In the genomic region with DNA sequence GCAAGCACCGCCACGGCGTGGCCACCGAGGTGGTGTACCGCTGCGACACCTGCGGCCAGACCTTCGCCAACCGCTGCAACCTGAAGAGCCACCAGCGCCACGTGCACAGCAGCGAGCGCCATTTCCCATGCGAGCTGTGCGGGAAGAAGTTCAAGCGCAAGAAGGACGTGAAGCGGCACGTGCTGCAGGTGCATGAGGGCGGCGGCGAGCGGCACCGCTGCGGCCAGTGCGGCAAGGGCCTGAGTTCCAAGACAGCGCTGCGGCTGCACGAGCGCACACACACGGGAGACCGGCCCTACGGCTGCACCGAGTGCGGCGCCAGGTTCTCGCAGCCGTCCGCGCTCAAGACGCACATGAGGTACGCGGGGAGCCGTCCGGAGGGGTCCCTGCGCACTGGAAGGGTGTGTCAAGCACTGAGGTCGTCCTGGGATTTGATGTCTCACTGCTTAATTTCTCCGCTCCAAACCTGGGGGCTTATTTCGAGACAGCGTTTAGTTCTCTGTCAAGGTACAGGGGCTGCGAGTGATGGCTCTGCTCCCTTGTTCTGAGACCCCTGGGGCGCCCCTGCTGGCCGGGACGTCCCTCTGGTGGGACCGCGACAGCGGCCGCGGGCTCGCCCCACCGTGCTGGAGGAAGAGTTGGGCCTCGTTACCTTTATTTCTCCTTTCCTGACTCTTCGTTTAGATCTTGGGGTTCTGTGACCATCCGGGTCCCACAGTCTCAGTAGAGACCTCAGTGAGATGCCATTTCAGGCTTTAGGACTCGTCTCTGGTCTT, we compare ENCODE assay signal across 12 cellular contexts. TPM values are rescaled to one million over a fixed set of nuclear protein-coding genes. Genes with fewer than 3 reads are reported as not detected.
DNase-seq lines count a peak whose midpoint lies in the region; ATAC-seq and TF ChIP-seq lines count a peak whose summit lies in the region.
"Had no signal": no experiment of that assay in that cellular context is flagged by ENCODE, and none has a peak within 500 bp of the region (broad histone marks: within the 10 kb centered on the region; RNA-seq: fewer than 3 reads in every experiment).

No MANE protein-coding gene starts in this region.

- peak overlapping the region; percentile 15 for H3K4me3 Mint-ChIP-seq in activated CD8-positive, alpha-beta memory T cell treated with anti-CD3 and anti-CD28 coated beads, Interleukin-2, amount 10 ng/mL, durations not matched to agents 7 days and 5 days

- H3K79me2 ChIP-seq in OCI-LY3 (ENCODE audit: low read length), result peaks cover 75% of the 10 kb centered on the region

- H4K20me1 ChIP-seq in OCI-LY3 (ENCODE audit: insufficient read depth, low read length), result peaks cover 46% of the 10 kb centered on the region

- H3K4me1 ChIP-seq in OCI-LY3 (ENCODE audit: low read length) (peaks cover 42% of the 10 kb centered on the region), endocrine pancreas (ENCODE audit: control insufficient read depth, insufficient read depth, low read length) (peaks cover 36% of the 10 kb centered on the region), psoas muscle (peaks cover 55% of the 10 kb centered on the region)

- H3K9me3 ChIP-seq in OCI-LY3 (ENCODE audit: insufficient read depth, low read length) (no peaks in the 10 kb centered on the region), endocrine pancreas (ENCODE audit: control insufficient read depth, low read length) (no peaks in the 10 kb centered on the region), psoas muscle (no peaks in the 10 kb centered on the region)
- H3K9me3 ChIP-seq: ascending aorta had no signal

- no peak overlapping the region for H2AFZ ChIP-seq in OCI-LY3 (ENCODE audit: low read depth, low read length)

- CTCF ChIA-PET in activated CD8-positive, alpha-beta memory T cell treated with anti-CD3 and anti-CD28 coated beads, Interleukin-2, amount 10 ng/mL, durations not matched to agents 7 days and 5 days (lab: Charles Lee), result no interaction called here

- H3K27ac ChIP-seq in OCI-LY3 (ENCODE audit: low read length) (peak overlapping the region; percentile 55), psoas muscle (peak overlapping the region; percentile 19)
- H3K27ac ChIP-seq: ascending aorta had no signal

- H3K4me2 ChIP-seq in OCI-LY3 (ENCODE audit: low read length), result peak overlapping the region; percentile 78

- no peak for DNase-seq in activated CD8-positive, alpha-beta memory T cell treated with anti-CD3 and anti-CD28 coated beads, Interleukin-2, amount 10 ng/mL, durations not matched to agents 7 days and 5 days
- DNase-seq in activated CD8-positive, alpha-beta memory T cell treated with anti-CD3 and anti-CD28 coated beads, Interleukin-2, amount 50 U/mL, for 48 hours, result no peak
- no peak for DNase-seq in psoas muscle
- DNase-seq in stimulated activated naive CD4-positive, alpha-beta T cell treated with Interleukin-2 at 50 U/mL for 16 hours (lab: John Stamatoyannopoulos, UW), result no peak
- DNase-seq: activated CD4-positive, alpha-beta T cell treated with anti-CD3 and anti-CD28 coated beads, Interleukin-2, amount 50 U/mL, for 1 hour; GDM1; SHP77 had no signal

- ATAC-seq in activated CD8-positive, alpha-beta memory T cell treated with anti-CD3 and anti-CD28 coated beads, Interleukin-2, amount 10 ng/mL, durations not matched to agents 7 days and 5 days, result no peak
- ATAC-seq in psoas muscle, result no peak
- ATAC-seq in HG03095 (IDR thresholded peaks at IDR 0.05; ENCODE audit: unreplicated experiment), result no peak
- ATAC-seq in HG02571 (IDR thresholded peaks at IDR 0.05; ENCODE audit: unreplicated experiment), result no peak

- H3K27me3 ChIP-seq in OCI-LY3 (ENCODE audit: low read depth, low read length), result no peaks in the 10 kb centered on the region
- H3K27me3 ChIP-seq in endocrine pancreas (ENCODE audit: control insufficient read depth, insufficient read depth, low read length), result no peaks in the 10 kb centered on the region
- H3K27me3 ChIP-seq in psoas muscle (ENCODE audit: insufficient read depth in 3 of 3, low read length in 2 of 3), result no peaks in the 10 kb centered on the region
- H3K27me3 ChIP-seq: ascending aorta had no signal

- H3K36me3 ChIP-seq in OCI-LY3 (replicated peaks; ENCODE audit: low read depth, low read length) (peaks cover 57% of the 10 kb centered on the region), endocrine pancreas (ENCODE audit: control insufficient read depth, insufficient read depth, low read length) (peaks cover 10% of the 10 kb centered on the region), psoas muscle (ENCODE audit: insufficient read depth in 1 of 2, low read depth in 1 of 2) (peaks cover 6 to 48% of the 10 kb centered on the region in 2 donors)

- WGBS in psoas muscle, 3 donors, result 94 to 95% (median 95%) methylated on average over 65 of the region's 65 CpGs

- peaks cover 55% of the 10 kb centered on the region for H3K4me1 Mint-ChIP-seq in activated CD8-positive, alpha-beta memory T cell treated with anti-CD3 and anti-CD28 coated beads, Interleukin-2, amount 10 ng/mL, durations not matched to agents 7 days and 5 days

- H3K36me3 Mint-ChIP-seq in activated CD8-positive, alpha-beta memory T cell treated with anti-CD3 and anti-CD28 coated beads, Interleukin-2, amount 10 ng/mL, durations not matched to agents 7 days and 5 days, result peaks cover 45% of the 10 kb centered on the region

- H3K27me3 Mint-ChIP-seq in activated CD8-positive, alpha-beta memory T cell treated with anti-CD3 and anti-CD28 coated beads, Interleukin-2, amount 10 ng/mL, durations not matched to agents 7 days and 5 days, result no peaks in the 10 kb centered on the region

- H3K9ac ChIP-seq in OCI-LY3 (ENCODE audit: low read length) (peak overlapping the region; percentile 12; the same call in 1 of the 2 replicates), endocrine pancreas (ENCODE audit: control insufficient read depth, insufficient read depth, low read length) (no peak overlapping the region)

- intact Hi-C loops in psoas muscle (cut with DNase I), result no loop called here

- TF ChIP-seq CTCF in OCI-LY3 (IDR thresholded peaks at IDR 0.05; ENCODE audit: low read depth, low read length) (no peak), psoas muscle (IDR thresholded peaks at IDR 0.05) (no peak)

- H3K4me3 ChIP-seq in OCI-LY3 (ENCODE audit: low read length), result peak overlapping the region; percentile 52
- H3K4me3 ChIP-seq in endocrine pancreas (ENCODE audit: control insufficient read depth, insufficient read depth, low read length), result peak overlapping the region; percentile 47
- peak overlapping the region; percentile 29 for H3K4me3 ChIP-seq in psoas muscle
- H3K4me3 ChIP-seq: ascending aorta had no signal

- peak overlapping the region; percentile 63 for H3K27ac Mint-ChIP-seq in activated CD8-positive, alpha-beta memory T cell treated with anti-CD3 and anti-CD28 coated beads, Interleukin-2, amount 10 ng/mL, durations not matched to agents 7 days and 5 days

- no peaks in the 10 kb centered on the region for H3K9me3 Mint-ChIP-seq in activated CD8-positive, alpha-beta memory T cell treated with anti-CD3 and anti-CD28 coated beads, Interleukin-2, amount 10 ng/mL, durations not matched to agents 7 days and 5 days (ENCODE audit: low read depth)

RNA-seq across cellular contexts. Expression of a gene that starts 3.6 kb away (rescaled TPM):
- total RNA-seq in activated CD8-positive, alpha-beta memory T cell treated with anti-CD3 and anti-CD28 coated beads, Interleukin-2, amount 10 ng/mL, durations not matched to agents 7 days and 5 days, result 10 to 100 TPM; 10.2 to 14.4 TPM
- 10 to 100 TPM in 3 of 4 donors, 1 to 10 TPM in 1; 9.7 to 20.7 (median 11.9) TPM for total RNA-seq in psoas muscle
- polyA plus RNA-seq in psoas muscle, result 10 to 100 TPM in 1 of 3 donors, 1 to 10 TPM in 2; 5.3 to 10.5 (median 6.8) TPM

RNA-seq across cellular contexts. Expression of a gene that starts 15.0 kb away (rescaled TPM):
- 10 to 100 TPM; 34.0 to 48.3 TPM for total RNA-seq in activated CD8-positive, alpha-beta memory T cell treated with anti-CD3 and anti-CD28 coated beads, Interleukin-2, amount 10 ng/mL, durations not matched to agents 7 days and 5 days
- 10 to 100 TPM in 3 of 4 donors, 1 to 10 TPM in 1; 6.7 to 18.9 (median 11.1) TPM for total RNA-seq in psoas muscle
- 10 to 100 TPM in 2 of 3 donors, 1 to 10 TPM in 1; 8.9 to 29.9 (median 11.4) TPM for polyA plus RNA-seq in psoas muscle

RNA-seq across cellular contexts. Expression of a gene that starts 55.7 kb away (rescaled TPM):
- total RNA-seq in activated CD8-positive, alpha-beta memory T cell treated with anti-CD3 and anti-CD28 coated beads, Interleukin-2, amount 10 ng/mL, durations not matched to agents 7 days and 5 days, result 10 to 100 TPM; 17.5 to 23.1 TPM
- total RNA-seq in psoas muscle, result 1 to 10 TPM; 2.5 to 5.0 (median 3.5) TPM
- polyA plus RNA-seq in psoas muscle, result 10 to 100 TPM in 1 of 3 donors, 1 to 10 TPM in 2; 1.8 to 12.3 (median 3.0) TPM
